4 cellular contexts compared by ENCODE assay signal in genomic region chr2:89579154-89579553, GRCh38.
DNase-seq lines count a peak whose midpoint lies in the region; ATAC-seq, FAIRE-seq and TF ChIP-seq lines count a peak whose summit lies in the region.
"Not testable (repeated sequence)": the region's sequence is repeated elsewhere in the genome, so short reads cannot be mapped to it uniquely, and the experiment has no call there.

No MANE protein-coding gene starts in this region.

- WGBS in spleen, 5 donors, result 92 to 95% (median 94%) methylated on average over 5 to 6 of the region's 8 CpGs; no CpG with 5 or more reads in 2 of the 5 donors

- not testable (repeated sequence) for H3K27me3 ChIP-seq in lower lobe of right lung (ENCODE audit: low read depth); spleen (replicated peaks in 1 of 7)

- H3K9me3 ChIP-seq in kidney (ENCODE audit: control insufficient read depth in 1 of 2, low read length in 2 of 2); lower lobe of right lung; spleen: not testable (repeated sequence)

- H3K4me1 ChIP-seq in kidney (ENCODE audit: control insufficient read depth in 1 of 2, insufficient read depth in 1 of 2, low read depth in 1 of 2, low read length in 2 of 2); lower lobe of right lung; spleen: not testable (repeated sequence)

- intact Hi-C loops in left ventricle myocardium superior (cut with micrococcal nuclease); kidney (cut with DNase I); lower lobe of right lung (cut with DNase I); spleen (cut with DNase I; ENCODE audit: low total_unique reads): not testable (repeated sequence)

- not testable (repeated sequence) for FAIRE-seq in kidney (lab: Jason Lieb, UNC)

- TF ChIP-seq POLR2A in spleen (IDR thresholded peaks at IDR 0.05), result not testable (repeated sequence)

- not testable (repeated sequence) for H3K4me3 ChIP-seq in kidney (ENCODE audit: low read length in 2 of 2); lower lobe of right lung; spleen

- ATAC-seq in left ventricle myocardium superior, lower lobe of right lung: not testable (repeated sequence)

- H3K27ac ChIP-seq in kidney (ENCODE audit: low read depth in 2 of 2, low read length in 2 of 2); lower lobe of right lung; spleen: not testable (repeated sequence)

- not testable (repeated sequence) for H3K36me3 ChIP-seq in kidney (ENCODE audit: control insufficient read depth in 1 of 2, insufficient read depth in 2 of 2, low read length in 2 of 2); lower lobe of right lung; spleen

- DNase-seq in left ventricle myocardium superior (peak; percentile 17), kidney (peak; percentile 22), lower lobe of right lung (peak; percentile 37), spleen (peak; percentile 58)

- not testable (repeated sequence) for H3K9ac ChIP-seq in kidney (ENCODE audit: low read length in 2 of 2)

- not testable (repeated sequence) for TF ChIP-seq CTCF in kidney (IDR thresholded peaks at IDR 0.05; ENCODE audit: borderline replicate concordance, extremely low read depth, insufficient read depth); lower lobe of right lung (IDR thresholded peaks at IDR 0.05); spleen (IDR thresholded peaks at IDR 0.05 in 8 of 11, conservative IDR thresholded peaks at IDR 0.05 in 3 of 11)
